In the genomic region with DNA sequence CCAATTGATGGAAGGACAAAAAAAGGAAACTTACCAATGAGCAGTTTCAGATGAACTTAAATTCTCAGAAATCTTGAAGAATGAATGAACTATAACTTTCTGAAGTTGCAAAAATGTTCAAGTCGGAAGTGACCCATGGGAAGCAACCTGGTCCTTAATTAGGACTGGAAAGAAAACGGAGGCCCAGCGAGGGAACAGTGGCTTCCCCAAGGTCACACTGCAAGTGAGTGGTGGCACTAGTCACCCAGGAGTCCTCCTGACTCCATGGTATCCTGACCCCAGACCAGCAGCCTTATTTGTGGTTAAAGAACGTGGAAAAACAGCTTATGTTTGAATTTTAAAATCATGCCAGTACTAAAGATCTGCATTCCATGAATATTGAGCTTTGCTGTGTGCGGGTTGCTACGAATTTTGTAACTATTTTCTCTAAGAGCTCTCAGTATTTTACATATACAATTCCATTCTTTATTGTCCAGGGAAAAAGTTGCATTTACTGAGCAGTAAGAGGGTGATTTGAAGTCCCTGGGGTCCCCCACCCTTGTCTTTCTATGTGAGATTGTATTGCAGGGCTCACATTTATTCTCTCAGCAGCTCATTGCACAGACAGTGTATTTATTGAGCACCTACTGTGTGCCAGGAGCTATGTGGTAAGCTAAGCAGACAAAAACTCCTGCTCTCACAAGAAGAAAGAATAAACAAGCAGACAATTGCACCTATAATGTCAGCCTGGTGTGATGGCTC, we compare ENCODE assay signal across 10 cellular contexts.
DNase-seq lines count a peak whose midpoint lies in the region; ATAC-seq and TF ChIP-seq lines count a peak whose summit lies in the region.
"Had no signal": no experiment of that assay in that cellular context is flagged by ENCODE, and none has a peak within 500 bp of the region (broad histone marks: within the 10 kb centered on the region; RNA-seq: fewer than 3 reads in every experiment).

No MANE protein-coding gene starts in this region.

- peaks cover 25% of the 10 kb centered on the region for H3K36me3 Mint-ChIP-seq in T-helper 1 cell treated with Interleukin-12 subunit alpha and Interleukin-12 subunit beta and Interleukin-4 antibody, amounts not matched to agents 30 μg/mL and 1 μg/mL, for 36 hours (ENCODE audit: low read depth)
- peaks cover 9% of the 10 kb centered on the region for H3K36me3 Mint-ChIP-seq in effector memory CD8-positive, alpha-beta T cell (ENCODE audit: insufficient read depth)

- H3K27ac ChIP-seq in SJSA1 (peak overlapping the region; percentile 97), smooth muscle cell (ENCODE audit: low read depth) (peak overlapping the region; percentile 99)

- H3K9me3 ChIP-seq in SJSA1 (replicated peaks) (no peaks in the 10 kb centered on the region), smooth muscle cell (replicated peaks; ENCODE audit: low read depth) (no peaks in the 10 kb centered on the region)
- H3K9me3 ChIP-seq: left lung had no signal

- WGBS in smooth muscle cell (ENCODE audit: low lambda C conversion rate) = 42% methylated on average over 6 of the region's 6 CpGs

- H3K4me3 Mint-ChIP-seq in T-helper 1 cell treated with Interleukin-12 subunit alpha and Interleukin-12 subunit beta and Interleukin-4 antibody, amounts not matched to agents 30 μg/mL and 1 μg/mL, for 36 hours = peak overlapping the region; percentile 84
- peak overlapping the region; percentile 58 to 72 for H3K4me3 Mint-ChIP-seq in effector memory CD8-positive, alpha-beta T cell

- H3K9ac ChIP-seq in smooth muscle cell (ENCODE audit: low read depth) = peak overlapping the region; percentile 36

- no peaks in the 10 kb centered on the region for H4K20me1 ChIP-seq in smooth muscle cell (ENCODE audit: low read depth)

- peaks cover 18% of the 10 kb centered on the region for H3F3A ChIP-seq in smooth muscle cell (ENCODE audit: low read depth)

- H3K27me3 ChIP-seq in SJSA1 (replicated peaks) (no peaks in the 10 kb centered on the region), smooth muscle cell (ENCODE audit: low read depth) (no peaks in the 10 kb centered on the region)
- H3K27me3 ChIP-seq: left lung had no signal

- peaks cover 3% of the 10 kb centered on the region for H3K9me3 Mint-ChIP-seq in T-helper 1 cell treated with Interleukin-12 subunit alpha and Interleukin-12 subunit beta and Interleukin-4 antibody, amounts not matched to agents 30 μg/mL and 1 μg/mL, for 36 hours
- no peaks in the 10 kb centered on the region for H3K9me3 Mint-ChIP-seq in effector memory CD8-positive, alpha-beta T cell

- DNase-seq in T-helper 1 cell (no peak), SJSA1 (ENCODE audit: low read depth in 1 of 2, low spot score in 2 of 2) (no peak), smooth muscle cell (lab: John Stamatoyannopoulos, UW; ENCODE audit: unreplicated experiment) (no peak), SIG-M5 (lab: John Stamatoyannopoulos, UW) (no peak), NCI-H510A (lab: John Stamatoyannopoulos, UW) (no peak)
- DNase-seq in effector memory CD8-positive, alpha-beta T cell = no peak
- DNase-seq: 8988T, left lung had no signal

- H3K4me1 Mint-ChIP-seq in T-helper 1 cell treated with Interleukin-12 subunit alpha and Interleukin-12 subunit beta and Interleukin-4 antibody, amounts not matched to agents 30 μg/mL and 1 μg/mL, for 36 hours (ENCODE audit: low read depth) = peaks cover 59% of the 10 kb centered on the region
- peaks cover 43 to 62% of the 10 kb centered on the region in 2 donors for H3K4me1 Mint-ChIP-seq in effector memory CD8-positive, alpha-beta T cell (ENCODE audit: low read depth in 2 of 2)

- H3K4me2 ChIP-seq in smooth muscle cell = peak overlapping the region; percentile 76

- H3K27me3 Mint-ChIP-seq in T-helper 1 cell treated with Interleukin-12 subunit alpha and Interleukin-12 subunit beta and Interleukin-4 antibody, amounts not matched to agents 30 μg/mL and 1 μg/mL, for 36 hours (ENCODE audit: low read depth) = no peaks in the 10 kb centered on the region
- H3K27me3 Mint-ChIP-seq in effector memory CD8-positive, alpha-beta T cell = no peaks in the 10 kb centered on the region

- no peaks in the 10 kb centered on the region for H3K36me3 ChIP-seq in SJSA1
- no peaks in the 10 kb centered on the region for H3K36me3 ChIP-seq in smooth muscle cell (ENCODE audit: low read depth)
- H3K36me3 ChIP-seq: left lung had no signal

- ATAC-seq in effector memory CD8-positive, alpha-beta T cell (replicated peaks) = no peak
- no peak for ATAC-seq in HG03439 (IDR thresholded peaks at IDR 0.05; ENCODE audit: unreplicated experiment)

- H3K4me3 ChIP-seq in SJSA1 (no peak overlapping the region), smooth muscle cell (no peak overlapping the region)
- H3K4me3 ChIP-seq: left lung had no signal

- H3K27ac Mint-ChIP-seq in T-helper 1 cell treated with Interleukin-12 subunit alpha and Interleukin-12 subunit beta and Interleukin-4 antibody, amounts not matched to agents 30 μg/mL and 1 μg/mL, for 36 hours = peak overlapping the region; percentile 99
- H3K27ac Mint-ChIP-seq in effector memory CD8-positive, alpha-beta T cell = peak overlapping the region; percentile 92 to 99

- H2AFZ ChIP-seq in smooth muscle cell (ENCODE audit: low read depth) = no peak overlapping the region

- peaks cover 41% of the 10 kb centered on the region for H3K4me1 ChIP-seq in SJSA1 (replicated peaks)
- peaks cover 21% of the 10 kb centered on the region for H3K4me1 ChIP-seq in smooth muscle cell (ENCODE audit: low read depth)

- TF ChIP-seq CTCF in smooth muscle cell (IDR thresholded peaks at IDR 0.05; ENCODE audit: borderline replicate concordance, insufficient read depth, poor library complexity, severe bottlenecking) = no peak

- H3K79me2 ChIP-seq in smooth muscle cell (ENCODE audit: low read depth) = no peaks in the 10 kb centered on the region
